ENCODE assay signal across 23 cellular contexts in the genomic region with DNA sequence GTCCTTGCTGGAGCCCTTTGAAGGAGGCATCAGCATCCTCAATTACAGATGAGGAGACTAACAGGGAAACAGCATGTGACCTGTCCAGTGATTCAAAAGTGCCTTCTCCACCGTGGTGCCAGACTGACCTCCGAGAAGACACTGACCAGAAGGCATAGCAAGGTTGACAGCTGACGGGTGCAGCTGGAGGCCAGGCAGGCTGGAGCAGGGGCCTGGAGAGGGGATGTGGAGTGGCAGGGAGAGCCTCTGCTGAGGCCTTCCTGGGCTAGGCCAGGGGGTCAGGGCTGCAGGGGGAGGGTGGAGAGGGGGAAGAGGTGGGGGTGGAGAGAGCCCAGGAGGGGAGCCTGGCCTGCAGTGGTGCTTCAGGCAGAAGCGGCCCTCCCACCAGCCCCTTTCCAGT.
DNase-seq lines count a peak whose midpoint lies in the region; ATAC-seq and TF ChIP-seq lines count a peak whose summit lies in the region.
"Had no signal": no experiment of that assay in that cellular context is flagged by ENCODE, and none has a peak within 500 bp of the region (broad histone marks: within the 10 kb centered on the region; RNA-seq: fewer than 3 reads in every experiment).

No MANE protein-coding gene starts in this region.

- H3K9me3 ChIP-seq in right atrium auricular region, result no peaks in the 10 kb centered on the region
- H3K9me3 ChIP-seq in suprapubic skin, result no peaks in the 10 kb centered on the region
- H3K9me3 ChIP-seq: HAP-1 had no signal

- no peak for TF ChIP-seq POLR2A in suprapubic skin (IDR thresholded peaks at IDR 0.05)

- DNase-seq in ELF-1 (ENCODE audit: low read depth, low spot score) (peak; percentile 41), RPMI7951 (ENCODE audit: low read depth) (peak; percentile 14), right atrium auricular region (ENCODE audit: low spot score) (peak; percentile 7), osteocyte (ENCODE audit: extremely low spot score, unreplicated experiment) (peak; percentile 78), suprapubic skin (ENCODE audit: low spot score in 2 of 2) (no peak), NOMO-1 (lab: John Stamatoyannopoulos, UW; ENCODE audit: unreplicated experiment in 2 of 2) (no peak)
- DNase-seq: C1 segment of cervical spinal cord; CD4-positive, alpha-beta memory T cell; COR-L47; DMS53; GOT3; IMR-90; KG1; MM.1S; NCI-H2029; NCI-H446; NCI-H524 treated with DMSO at 0.1 percent for 48 hours; NCI-H774; PC-3; SHP77 had no signal

- H3K4me3 ChIP-seq in right atrium auricular region (no peak overlapping the region), suprapubic skin (no peak overlapping the region)
- H3K4me3 ChIP-seq: HAP-1 had no signal

- ATAC-seq in HG03571 (IDR thresholded peaks at IDR 0.05; ENCODE audit: unreplicated experiment) (no peak), GM21423 (IDR thresholded peaks at IDR 0.05; ENCODE audit: unreplicated experiment) (no peak)
- ATAC-seq: PC-3 had no signal

- H3K27ac ChIP-seq in right atrium auricular region (no peak overlapping the region), suprapubic skin (no peak overlapping the region)

- peaks cover 10% of the 10 kb centered on the region for H3K4me1 Mint-ChIP-seq in osteocyte (ENCODE audit: unreplicated experiment)
- H3K4me1 Mint-ChIP-seq: CD4-positive, alpha-beta memory T cell had no signal

- H3K4me3 Mint-ChIP-seq in osteocyte (ENCODE audit: unreplicated experiment), result no peak overlapping the region
- H3K4me3 Mint-ChIP-seq: CD4-positive, alpha-beta memory T cell had no signal

- no peaks in the 10 kb centered on the region for H3K4me1 ChIP-seq in right atrium auricular region
- peaks cover 16% of the 10 kb centered on the region for H3K4me1 ChIP-seq in suprapubic skin
- H3K4me1 ChIP-seq: HAP-1 had no signal

- no peaks in the 10 kb centered on the region for H3K36me3 Mint-ChIP-seq in osteocyte (ENCODE audit: unreplicated experiment)
- H3K36me3 Mint-ChIP-seq: CD4-positive, alpha-beta memory T cell had no signal

- no peak overlapping the region for H3K27ac Mint-ChIP-seq in osteocyte (ENCODE audit: unreplicated experiment)
- H3K27ac Mint-ChIP-seq: CD4-positive, alpha-beta memory T cell had no signal

- WGBS in suprapubic skin, result 73% methylated on average over 4 of the region's 4 CpGs

- H3K27me3 Mint-ChIP-seq in osteocyte (ENCODE audit: unreplicated experiment), result peaks cover 2% of the 10 kb centered on the region
- H3K27me3 Mint-ChIP-seq: CD4-positive, alpha-beta memory T cell had no signal

- no peak for TF ChIP-seq EP300 in suprapubic skin (IDR thresholded peaks at IDR 0.05)

- no peaks in the 10 kb centered on the region for H3K9me3 Mint-ChIP-seq in osteocyte (ENCODE audit: unreplicated experiment)
- H3K9me3 Mint-ChIP-seq: CD4-positive, alpha-beta memory T cell had no signal

- H3K27me3 ChIP-seq in right atrium auricular region, result no peaks in the 10 kb centered on the region
- H3K27me3 ChIP-seq in suprapubic skin, result no peaks in the 10 kb centered on the region

- no peaks in the 10 kb centered on the region for H3K36me3 ChIP-seq in right atrium auricular region
- H3K36me3 ChIP-seq in suprapubic skin, result no peaks in the 10 kb centered on the region
- H3K36me3 ChIP-seq: HAP-1 had no signal

- TF ChIP-seq CTCF in right atrium auricular region (IDR thresholded peaks at IDR 0.05), result no peak
- no peak for TF ChIP-seq CTCF in osteocyte (IDR thresholded peaks at IDR 0.05)
- TF ChIP-seq CTCF in suprapubic skin (IDR thresholded peaks at IDR 0.05), result no peak

Comparison
In these comparisons a context has a peak if more than half of its experiments do, and no peak if none do; other contexts are left out.
1. DNase-seq: peak in ELF-1 (single experiment), RPMI7951 (single experiment), right atrium auricular region (single experiment) and osteocyte (single experiment); none in suprapubic skin (0 of 2) and NOMO-1 (0 of 2).